8 cellular contexts compared by ENCODE assay signal in the genomic region with DNA sequence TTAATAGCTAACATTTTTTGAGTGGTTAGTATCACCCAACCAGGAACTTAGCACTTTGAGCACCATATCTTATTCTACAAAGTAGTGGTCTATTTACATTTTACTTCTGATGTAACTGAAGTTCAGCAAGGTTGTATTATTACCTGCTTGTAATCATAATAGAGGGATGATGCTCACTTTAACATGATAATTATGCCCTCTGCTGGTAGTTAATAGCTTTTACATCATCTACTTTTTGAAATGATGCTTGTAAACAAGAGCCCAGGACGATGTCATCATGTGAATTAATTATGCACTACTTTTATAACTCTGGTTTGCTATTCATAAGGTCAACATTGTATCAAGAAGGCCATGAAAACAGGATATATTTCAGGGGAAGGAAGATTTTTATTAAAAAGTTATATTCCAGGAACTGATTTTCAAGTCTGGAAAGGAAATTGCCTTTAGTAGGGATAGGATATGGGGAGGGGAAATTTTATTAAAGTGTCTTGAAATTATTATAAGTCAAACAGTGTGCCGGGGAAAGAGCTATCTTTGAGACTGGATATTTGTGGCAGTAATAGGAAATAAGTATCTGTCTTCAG.
DNase-seq lines count a peak whose midpoint lies in the region; ATAC-seq and TF ChIP-seq lines count a peak whose summit lies in the region.

No MANE protein-coding gene starts in this region.

- no peak overlapping the region for H3K4me3 Mint-ChIP-seq in activated T-helper 17 cell treated with anti-CD3 and anti-CD28 coated beads, Interleukin-2, amount 50 U/mL, for 72 hours

- no peaks in the 10 kb centered on the region for H3K9me3 Mint-ChIP-seq in activated T-helper 17 cell treated with anti-CD3 and anti-CD28 coated beads, Interleukin-2, amount 50 U/mL, for 72 hours

- no peaks in the 10 kb centered on the region for H3K36me3 ChIP-seq in kidney epithelial cell (ENCODE audit: control insufficient read depth, insufficient read depth, low read length)

- DNase-seq in AG04450 (ENCODE audit: low read depth, low spot score) (peak; percentile 10), NCI-H1930 (lab: John Stamatoyannopoulos, UW) (peak; percentile 7 to 16), kidney epithelial cell (ENCODE audit: low read depth) (no peak), caudate nucleus (lab: John Stamatoyannopoulos, UW) (no peak), left cardiac atrium (no peak)

- H3K4me1 Mint-ChIP-seq in activated T-helper 17 cell treated with anti-CD3 and anti-CD28 coated beads, Interleukin-2, amount 50 U/mL, for 72 hours, result no peaks in the 10 kb centered on the region

- POLR2A ChIA-PET in AG04450 (lab: Yijun Ruan, JAX), result no interaction called here

- H3K9me3 ChIP-seq in AG04450 (ENCODE audit: control insufficient read depth, insufficient read depth, low read length), result no peaks in the 10 kb centered on the region

- CTCF ChIA-PET in AG04450 (lab: Charles Lee), result interaction anchor here (0.5 to 2.5 kb wide), 40 partner anchors 14 to 1061 kb away, joined by 3 to 275 read pairs (median 4); partner anchors contain the start of gene THSD7A

- H3K27ac ChIP-seq in AG04450 (ENCODE audit: low read depth, low read length), result no peak overlapping the region
- no peak overlapping the region for H3K27ac ChIP-seq in caudate nucleus (ENCODE audit: low read depth, low read length)

- no peak overlapping the region for H3K27ac Mint-ChIP-seq in activated T-helper 17 cell treated with anti-CD3 and anti-CD28 coated beads, Interleukin-2, amount 50 U/mL, for 72 hours

- H3K27me3 Mint-ChIP-seq in activated T-helper 17 cell treated with anti-CD3 and anti-CD28 coated beads, Interleukin-2, amount 50 U/mL, for 72 hours, result peaks cover 8% of the 10 kb centered on the region

- TF ChIP-seq POLR2A in GM18505 (IDR thresholded peaks at IDR 0.05; ENCODE audit: borderline replicate concordance, extremely low read depth, insufficient read depth, insufficient read length), result no peak

- ATAC-seq in GM18505 (IDR thresholded peaks at IDR 0.05; ENCODE audit: unreplicated experiment) (peak; percentile 63), HG02885 (IDR thresholded peaks at IDR 0.05; ENCODE audit: poor library complexity, unreplicated experiment) (peak; percentile 83), left cardiac atrium (no peak)
- ATAC-seq in activated T-helper 17 cell treated with anti-CD3 and anti-CD28 coated beads, Interleukin-2, amount 50 U/mL, for 72 hours (replicated peaks), result peak; percentile 26

- H3K36me3 Mint-ChIP-seq in activated T-helper 17 cell treated with anti-CD3 and anti-CD28 coated beads, Interleukin-2, amount 50 U/mL, for 72 hours (ENCODE audit: low read depth), result no peaks in the 10 kb centered on the region

- H3K27me3 ChIP-seq in AG04450 (ENCODE audit: control insufficient read depth, insufficient read depth, low read length) (no peaks in the 10 kb centered on the region), kidney epithelial cell (ENCODE audit: control insufficient read depth, insufficient read depth, low read length) (no peaks in the 10 kb centered on the region)

- intact Hi-C loops in left cardiac atrium (cut with DNase I), result loop anchor here (2.0 to 10.0 kb wide), 5 partner anchors 33 to 1063 kb away; partner anchors contain the start of gene THSD7A (in 1 of the 2)

- no peak overlapping the region for H3K4me3 ChIP-seq in AG04450 (ENCODE audit: low read depth, low read length)
- no peak overlapping the region for H3K4me3 ChIP-seq in kidney epithelial cell (ENCODE audit: low read depth, low read length)

- peak; percentile 57 for TF ChIP-seq CTCF in AG04450 (IDR thresholded peaks at IDR 0.05; ENCODE audit: low read depth, low read length)
- peak; percentile 29 for TF ChIP-seq CTCF in kidney epithelial cell (IDR thresholded peaks at IDR 0.05; ENCODE audit: insufficient read depth, low read length, poor library complexity, severe bottlenecking)

Comparison
In these comparisons a context has a peak if more than half of its experiments do, and no peak if none do; other contexts are left out.
1. DNase-seq: peak in AG04450 (single experiment) and NCI-H1930 (2 of 2); none in kidney epithelial cell (single experiment), caudate nucleus (0 of 61) and left cardiac atrium (single experiment).
2. ATAC-seq: peak in GM18505 (single experiment), HG02885 (single experiment) and activated T-helper 17 cell treated with anti-CD3 and anti-CD28 coated beads, Interleukin-2, amount 50 U/mL, for 72 hours (single experiment); none in left cardiac atrium (0 of 2).